30 cellular contexts compared by ENCODE assay signal in genomic region chr17:50281739-50282401, GRCh38. TPM values are rescaled to one million over a fixed set of nuclear protein-coding genes. Genes with fewer than 3 reads are reported as not detected.
"Had no signal": no experiment of that assay in that cellular context is flagged by ENCODE, and none has a peak within 500 bp of the region (broad histone marks: within the 10 kb centered on the region; RNA-seq: fewer than 3 reads in every experiment).

No MANE protein-coding gene starts in this region.

- H3K36me3 Mint-ChIP-seq: activated naive CD4-positive, alpha-beta T cell treated with anti-CD3 and anti-CD28 coated beads, Interleukin-2, amount 50 U/mL, for 24 hours; stimulated activated effector memory CD8-positive, alpha-beta T cell treated with anti-CD3 and anti-CD28 coated beads, Interleukin-12 subunit alpha, Interleukin-12 subunit beta, amount 100 ng/mL, for 72 hours had no signal

- ATAC-seq: heart right ventricle; left lung; mucosa of descending colon; sciatic nerve; stimulated activated effector memory CD8-positive, alpha-beta T cell treated with anti-CD3 and anti-CD28 coated beads, Interleukin-12 subunit alpha, Interleukin-12 subunit beta, amount 100 ng/mL, for 72 hours had no signal

- H3K9me3 Mint-ChIP-seq: activated naive CD4-positive, alpha-beta T cell treated with anti-CD3 and anti-CD28 coated beads, Interleukin-2, amount 50 U/mL, for 24 hours; neural crest cell; stimulated activated effector memory CD8-positive, alpha-beta T cell treated with anti-CD3 and anti-CD28 coated beads, Interleukin-12 subunit alpha, Interleukin-12 subunit beta, amount 100 ng/mL, for 72 hours; stimulated activated naive CD8-positive, alpha-beta T cell treated with anti-CD3 and anti-CD28 coated beads, Interleukin-15, Interleukin-2, amounts not matched to agents 100 ng/mL and 50 ng/mL, for 24 hours had no signal

- H3K4me1 ChIP-seq: breast epithelium had no signal

- H3K27me3 ChIP-seq: breast epithelium, ovary had no signal

- H3K9me3 ChIP-seq: breast epithelium, esophagus squamous epithelium, heart right ventricle, left lung, mucosa of descending colon, ovary, thoracic aorta had no signal

- FAIRE-seq: islet of Langerhans, urothelium cell line had no signal

- H3K27ac Mint-ChIP-seq: activated naive CD4-positive, alpha-beta T cell treated with anti-CD3 and anti-CD28 coated beads, Interleukin-2, amount 50 U/mL, for 24 hours; progenitor cell of endocrine pancreas; stimulated activated effector memory CD8-positive, alpha-beta T cell treated with anti-CD3 and anti-CD28 coated beads, Interleukin-12 subunit alpha, Interleukin-12 subunit beta, amount 100 ng/mL, for 72 hours; stimulated activated naive CD8-positive, alpha-beta T cell treated with anti-CD3 and anti-CD28 coated beads, Interleukin-15, Interleukin-2, amounts not matched to agents 100 ng/mL and 50 ng/mL, for 24 hours had no signal

- H3K36me3 ChIP-seq: breast epithelium, heart right ventricle, ovary had no signal

- H3K4me3 ChIP-seq: breast epithelium, esophagus squamous epithelium, heart right ventricle, left lung, mucosa of descending colon, ovary, skin epidermis, thoracic aorta had no signal

- H3K27ac ChIP-seq: breast epithelium, esophagus squamous epithelium, heart right ventricle, ovary, skin epidermis, thoracic aorta had no signal

- H3K4me1 Mint-ChIP-seq: activated naive CD4-positive, alpha-beta T cell treated with anti-CD3 and anti-CD28 coated beads, Interleukin-2, amount 50 U/mL, for 24 hours had no signal

- DNase-seq: activated CD4-positive, alpha-beta T cell treated with anti-CD3 and anti-CD28 coated beads for 48 hours; activated CD4-positive, alpha-beta T cell treated with anti-CD3 and anti-CD28 coated beads, Interleukin-2, amount 50 U/mL, for 48 hours; activated CD4-positive, CD25-positive, alpha-beta regulatory T cell; activated CD8-positive, alpha-beta memory T cell treated with anti-CD3 and anti-CD28 coated beads for 24 hours; activated T-cell treated with anti-CD3 and anti-CD28 coated beads, Interleukin-2, amount 50 U/mL, for 1 hour; central memory CD4-positive, alpha-beta T cell; dermis blood vessel endothelial cell; effector CD4-positive, alpha-beta T cell; esophagus squamous epithelium; foreskin melanocyte; heart right ventricle; left lung; stimulated activated CD4-positive, alpha-beta T cell treated with anti-CD3 and anti-CD28 coated beads, Interleukin-4, amount 100 ng/mL, for 24 hours; trophoblast cell had no signal

- H3K4me3 Mint-ChIP-seq: activated naive CD4-positive, alpha-beta T cell treated with anti-CD3 and anti-CD28 coated beads, Interleukin-2, amount 50 U/mL, for 24 hours; neural crest cell; stimulated activated effector memory CD8-positive, alpha-beta T cell treated with anti-CD3 and anti-CD28 coated beads, Interleukin-12 subunit alpha, Interleukin-12 subunit beta, amount 100 ng/mL, for 72 hours; stimulated activated naive CD8-positive, alpha-beta T cell treated with anti-CD3 and anti-CD28 coated beads, Interleukin-15, Interleukin-2, amounts not matched to agents 100 ng/mL and 50 ng/mL, for 24 hours had no signal

RNA-seq across cellular contexts. Expression of gene TMEM92, which starts 7.6 kb away (rescaled TPM):
- total RNA-seq: heart right ventricle, lung microvascular endothelial cell, mesenteric fat pad, subcutaneous adipose tissue had no signal
